In the genomic region with DNA sequence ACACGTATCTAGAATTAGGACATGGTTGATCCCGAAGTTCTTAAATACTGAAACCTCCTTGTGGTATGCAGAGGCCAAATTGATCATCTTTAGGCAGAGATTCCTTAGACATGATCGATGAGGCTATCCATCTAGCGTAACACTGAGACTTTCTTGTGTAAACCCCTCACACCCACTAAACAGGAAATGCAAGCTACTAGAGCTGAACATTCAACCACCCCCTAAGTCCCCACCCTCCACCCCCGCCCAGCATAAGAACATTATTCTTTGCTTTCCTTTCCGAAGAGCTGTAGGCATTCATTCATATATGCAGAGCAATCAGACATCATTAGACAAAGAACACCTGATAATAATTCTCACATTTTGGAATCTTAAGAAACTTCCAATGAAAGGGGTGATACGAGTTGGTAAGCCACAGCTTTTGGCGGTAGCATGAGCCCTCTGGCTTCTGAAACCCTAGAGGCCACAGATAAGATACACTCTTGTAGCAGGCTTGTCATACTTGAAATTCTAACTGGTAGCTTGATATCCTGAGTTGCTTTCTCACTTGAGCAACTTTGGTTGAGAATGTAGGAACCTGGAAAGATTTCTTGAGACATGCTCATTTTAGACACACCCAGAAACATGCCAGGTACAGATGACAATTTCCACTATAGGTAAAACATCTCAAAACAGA, we compare ENCODE assay signal across 8 cellular contexts. TPM values are rescaled to one million over a fixed set of nuclear protein-coding genes. Genes with fewer than 3 reads are reported as not detected.
A peak's percentile ranks its signal among the peaks of the same experiment; 100 is the strongest.
DNase-seq lines count a peak whose midpoint lies in the region; ATAC-seq lines count a peak whose summit lies in the region.

No MANE protein-coding gene starts in this region.

- DNase-seq in naive thymus-derived CD8-positive, alpha-beta T cell, result peak in 3 of 10 donors; percentile 36 to 53 (median 47)
- DNase-seq in DMS114 treated with DMSO at 0.1 percent for 48 hours (lab: John Stamatoyannopoulos, UW; ENCODE audit: unreplicated experiment), result no peak
- DNase-seq in mucosa of gallbladder (ENCODE audit: low spot score), result no peak
- DNase-seq in H4 (ENCODE audit: low spot score), result no peak
- DNase-seq in epidermal melanocyte (ENCODE audit: insufficient read length, low spot score), result no peak

- peak overlapping the region; percentile 90 to 97 (median 96) for H3K27ac Mint-ChIP-seq in IgD-negative memory B cell
- H3K27ac Mint-ChIP-seq in naive thymus-derived CD8-positive, alpha-beta T cell, result peak overlapping the region in 9 of 10 donors; percentile 84 to 97 (median 94)

- no peaks in the 10 kb centered on the region for H3K27me3 Mint-ChIP-seq in IgD-negative memory B cell
- no peaks in the 10 kb centered on the region for H3K27me3 Mint-ChIP-seq in naive thymus-derived CD8-positive, alpha-beta T cell

- H3K4me3 Mint-ChIP-seq in IgD-negative memory B cell, result peak overlapping the region; percentile 65 to 95 (median 85)
- H3K4me3 Mint-ChIP-seq in naive thymus-derived CD8-positive, alpha-beta T cell, result peak overlapping the region; percentile 52 to 84 (median 75)

- POLR2A ChIA-PET in naive thymus-derived CD8-positive, alpha-beta T cell (lab: Charles Lee), result interaction anchor here (0.9 to 6.3 kb wide), 9 partner anchors 8 to 233 kb away, joined by 3 to 81 read pairs (median 4); a partner anchor contains a TSS

- peaks cover 80 to 87% (median 85%) of the 10 kb centered on the region in 3 donors for H3K4me1 Mint-ChIP-seq in IgD-negative memory B cell
- peaks cover 53 to 100% (median 99%) of the 10 kb centered on the region in 4 donors for H3K4me1 Mint-ChIP-seq in naive thymus-derived CD8-positive, alpha-beta T cell

- H3K36me3 Mint-ChIP-seq in IgD-negative memory B cell, result peaks cover 9% of the 10 kb centered on the region
- peaks cover 0 to 12% (median 0%) of the 10 kb centered on the region in 3 donors for H3K36me3 Mint-ChIP-seq in naive thymus-derived CD8-positive, alpha-beta T cell

- ATAC-seq in GM18858 (IDR thresholded peaks at IDR 0.05; ENCODE audit: unreplicated experiment), result peak; percentile 35
- ATAC-seq in GM21723 (IDR thresholded peaks at IDR 0.05; ENCODE audit: unreplicated experiment), result peak; percentile 44
- peak; percentile 59 to 79 for ATAC-seq in naive thymus-derived CD8-positive, alpha-beta T cell

- H3K9me3 Mint-ChIP-seq in IgD-negative memory B cell, result no peaks in the 10 kb centered on the region
- H3K9me3 Mint-ChIP-seq in naive thymus-derived CD8-positive, alpha-beta T cell, result no peaks in the 10 kb centered on the region

RNA-seq across cellular contexts. Expression of a gene that starts 42.2 kb away (rescaled TPM):
- 113 TPM for polyA plus RNA-seq in IgD-negative memory B cell
- 10 to 100 TPM; 87.7 to 87.9 TPM for total RNA-seq in naive thymus-derived CD8-positive, alpha-beta T cell
- 10 to 100 TPM; 54.9 to 64.5 (median 58.7) TPM for polyA plus RNA-seq in naive thymus-derived CD8-positive, alpha-beta T cell
- 20.7 TPM for total RNA-seq in mucosa of gallbladder
- total RNA-seq in H4 (2014; rRNA removed; shearing (Covaris generic)), result 4.6 and 4.9 TPM in 2 replicates
